1 cellular context compared by ENCODE assay signal in genomic region chr6:95577317-95578105, GRCh38.
TF ChIP-seq lines count a peak whose summit lies in the region.

MANEA (plus strand) TSS chr6:95577535; CDS start chr6:95586440, 8,905 bp downstream.

TF ChIP-seq in GM12878, 131 proteins besides CTCF, POLR2A, EP300 and RAD21 (continued from another document and continues in another):
- TF ChIP-seq ZNF687 (IDR thresholded peaks at IDR 0.05) (peak; percentile 98), RCOR1 (conservative IDR thresholded peaks at IDR 0.05; ENCODE audit: low read depth, low read length) (no peak), LARP7 (IDR thresholded peaks at IDR 0.05) (peak; percentile 82), ATF3 (IDR thresholded peaks at IDR 0.05; ENCODE audit: borderline replicate concordance, extremely low read depth, low read depth, low read length) (no peak), YBX1 (IDR thresholded peaks at IDR 0.05) (no peak), SREBF2 (IDR thresholded peaks at IDR 0.05; ENCODE audit: low read length) (no peak), PAX5 (IDR thresholded peaks at IDR 0.05; ENCODE audit: borderline replicate concordance, low read depth, low read length) (no peak), PAX8 (IDR thresholded peaks at IDR 0.05) (no peak), CHD1 (IDR thresholded peaks at IDR 0.05; ENCODE audit: low read depth, low read length) (0 out of 2 replicates have a peak, but pooled peaks have one; percentile 33), CHD4 (IDR thresholded peaks at IDR 0.05) (no peak), CEBPB (IDR thresholded peaks at IDR 0.05; ENCODE audit: borderline replicate concordance in 1 of 2, low read depth in 2 of 2, low read length in 2 of 2) (no peak), ZNF207 (IDR thresholded peaks at IDR 0.05; ENCODE audit: borderline replicate concordance) (0 out of 2 replicates have a peak, but pooled peaks have one; percentile 27), CUX1 (IDR thresholded peaks at IDR 0.05; ENCODE audit: insufficient replicate concordance, low read depth, low read length) (no peak), POLR2AphosphoS5 (IDR thresholded peaks at IDR 0.05; ENCODE audit: low read length) (peak; percentile 77; the same call in 1 of the 2 replicates), MTA2 (IDR thresholded peaks at IDR 0.05; ENCODE audit: low read depth) (peak; percentile 50; the same call in 1 of the 2 replicates), CREM (IDR thresholded peaks at IDR 0.05; ENCODE audit: low read depth) (0 out of 2 replicates have a peak, but pooled peaks have one; percentile 17), NR2C1 (IDR thresholded peaks at IDR 0.05) (peak; percentile 96), ELK1 (IDR thresholded peaks at IDR 0.05; ENCODE audit: low read depth, low read length) (no peak; the same call in 1 of the 2 replicates), MLLT1 (IDR thresholded peaks at IDR 0.05) (peak; percentile 78), YY1 (IDR thresholded peaks at IDR 0.05; ENCODE audit: low read depth, low read length) (peak; percentile 51), KDM1A (IDR thresholded peaks at IDR 0.05; ENCODE audit: borderline replicate concordance) (no peak), IRF4 (IDR thresholded peaks at IDR 0.05; ENCODE audit: low read depth, low read length) (no peak), RELB (IDR thresholded peaks at IDR 0.05; ENCODE audit: low read depth) (0 out of 2 replicates have a peak, but pooled peaks have one; percentile 12), NRF1 (conservative IDR thresholded peaks at IDR 0.05; ENCODE audit: low read depth, low read length) (peak; percentile 31; the same call in 1 of the 2 replicates), GABPA (IDR thresholded peaks at IDR 0.05; ENCODE audit: low read depth) (no peak), SMAD1 (IDR thresholded peaks at IDR 0.05; ENCODE audit: low read depth, partially characterized antibody) (no peak), EZH2 (IDR thresholded peaks at IDR 0.05; ENCODE audit: borderline replicate concordance, control insufficient read depth, low read depth, low read length) (no peak), NFIC (IDR thresholded peaks at IDR 0.05; ENCODE audit: low read depth, low read length) (no peak), ZBTB4 (CRISPR knock-in tag; IDR thresholded peaks at IDR 0.05) (0 out of 2 replicates have a peak, but pooled peaks have one; percentile 23), IKZF1 (conservative IDR thresholded peaks at IDR 0.05) (peak; percentile 66)
- TF ChIP-seq, protein P1, sequence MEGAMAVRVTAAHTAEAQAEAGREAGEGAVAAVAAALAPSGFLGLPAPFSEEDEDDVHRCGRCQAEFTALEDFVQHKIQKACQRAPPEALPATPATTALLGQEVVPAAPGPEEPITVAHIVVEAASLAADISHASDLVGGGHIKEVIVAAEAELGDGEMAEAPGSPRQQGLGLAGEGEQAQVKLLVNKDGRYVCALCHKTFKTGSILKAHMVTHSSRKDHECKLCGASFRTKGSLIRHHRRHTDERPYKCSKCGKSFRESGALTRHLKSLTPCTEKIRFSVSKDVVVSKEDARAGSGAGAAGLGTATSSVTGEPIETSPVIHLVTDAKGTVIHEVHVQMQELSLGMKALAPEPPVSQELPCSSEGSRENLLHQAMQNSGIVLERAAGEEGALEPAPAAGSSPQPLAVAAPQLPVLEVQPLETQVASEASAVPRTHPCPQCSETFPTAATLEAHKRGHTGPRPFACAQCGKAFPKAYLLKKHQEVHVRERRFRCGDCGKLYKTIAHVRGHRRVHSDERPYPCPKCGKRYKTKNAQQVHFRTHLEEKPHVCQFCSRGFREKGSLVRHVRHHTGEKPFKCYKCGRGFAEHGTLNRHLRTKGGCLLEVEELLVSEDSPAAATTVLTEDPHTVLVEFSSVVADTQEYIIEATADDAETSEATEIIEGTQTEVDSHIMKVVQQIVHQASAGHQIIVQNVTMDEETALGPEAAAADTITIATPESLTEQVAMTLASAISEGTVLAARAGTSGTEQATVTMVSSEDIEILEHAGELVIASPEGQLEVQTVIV (IDR thresholded peaks at IDR 0.05; ENCODE audit: borderline replicate concordance, partially characterized antibody): no peak
- TF ChIP-seq, protein P2, sequence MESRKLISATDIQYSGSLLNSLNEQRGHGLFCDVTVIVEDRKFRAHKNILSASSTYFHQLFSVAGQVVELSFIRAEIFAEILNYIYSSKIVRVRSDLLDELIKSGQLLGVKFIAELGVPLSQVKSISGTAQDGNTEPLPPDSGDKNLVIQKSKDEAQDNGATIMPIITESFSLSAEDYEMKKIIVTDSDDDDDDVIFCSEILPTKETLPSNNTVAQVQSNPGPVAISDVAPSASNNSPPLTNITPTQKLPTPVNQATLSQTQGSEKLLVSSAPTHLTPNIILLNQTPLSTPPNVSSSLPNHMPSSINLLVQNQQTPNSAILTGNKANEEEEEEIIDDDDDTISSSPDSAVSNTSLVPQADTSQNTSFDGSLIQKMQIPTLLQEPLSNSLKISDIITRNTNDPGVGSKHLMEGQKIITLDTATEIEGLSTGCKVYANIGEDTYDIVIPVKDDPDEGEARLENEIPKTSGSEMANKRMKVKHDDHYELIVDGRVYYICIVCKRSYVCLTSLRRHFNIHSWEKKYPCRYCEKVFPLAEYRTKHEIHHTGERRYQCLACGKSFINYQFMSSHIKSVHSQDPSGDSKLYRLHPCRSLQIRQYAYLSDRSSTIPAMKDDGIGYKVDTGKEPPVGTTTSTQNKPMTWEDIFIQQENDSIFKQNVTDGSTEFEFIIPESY (IDR thresholded peaks at IDR 0.05): no peak
